Comparison of ENCODE assay signal across 8 cellular contexts in the genomic region with DNA sequence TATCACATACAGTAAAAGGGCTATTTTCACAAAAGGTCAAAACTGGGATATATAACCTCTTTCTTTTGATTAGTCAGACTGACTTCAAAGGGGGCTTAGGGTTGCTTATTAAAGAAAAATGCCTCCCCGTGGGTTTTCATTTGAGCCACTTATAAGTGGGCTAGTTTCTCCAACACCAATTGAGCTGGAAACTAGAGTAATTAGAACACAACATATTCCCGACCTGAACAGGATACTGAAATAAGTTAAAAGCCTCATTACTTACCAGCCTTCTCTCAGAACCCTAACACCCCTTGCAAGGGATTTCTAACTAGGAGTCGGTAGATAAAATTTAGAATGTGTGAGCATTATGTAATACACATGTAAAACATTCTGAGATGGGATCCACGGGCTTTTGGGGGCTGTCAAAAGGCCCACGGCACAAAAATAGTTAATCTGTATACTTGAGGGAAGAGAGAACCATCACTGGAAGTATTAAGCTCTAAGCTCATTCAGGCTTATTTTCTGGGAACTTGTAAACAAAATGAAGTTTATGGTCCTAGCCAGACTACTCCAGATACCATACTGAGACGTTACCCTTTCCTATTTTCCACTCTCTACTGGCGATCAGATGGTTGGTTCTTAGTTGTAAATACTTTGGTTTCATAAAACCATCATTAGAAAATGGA. TPM values are rescaled to one million over a fixed set of nuclear protein-coding genes. Genes with fewer than 3 reads are reported as not detected.
DNase-seq lines count a peak whose midpoint lies in the region; ATAC-seq, FAIRE-seq and TF ChIP-seq lines count a peak whose summit lies in the region.

No MANE protein-coding gene starts in this region.

- H3K9me3 Mint-ChIP-seq in astrocyte (ENCODE audit: unreplicated experiment) = no peaks in the 10 kb centered on the region

- no peaks in the 10 kb centered on the region for H3K27me3 Mint-ChIP-seq in astrocyte (ENCODE audit: low read depth, unreplicated experiment)

- no peaks in the 10 kb centered on the region for H3K9me3 ChIP-seq in left ventricle myocardium inferior (replicated peaks)
- H3K9me3 ChIP-seq in astrocyte (ENCODE audit: insufficient read depth, low read depth, low read length) = no peaks in the 10 kb centered on the region
- H3K9me3 ChIP-seq in mesodermal cell (ENCODE audit: control insufficient read depth, low read length) = no peaks in the 10 kb centered on the region

- H3K4me3 Mint-ChIP-seq in astrocyte (ENCODE audit: unreplicated experiment) = peak overlapping the region; percentile 88

- peak overlapping the region; percentile 86 for H3K4me2 ChIP-seq in astrocyte (ENCODE audit: low read length)

- no peak for DNase-seq in left ventricle myocardium inferior
- no peak for DNase-seq in Right ventricle myocardium inferior (ENCODE audit: missing footprints)
- no peak for DNase-seq in astrocyte (ENCODE audit: low read depth)
- DNase-seq in activated gamma-delta T cell treated with Interleukin-2 at 50 U/mL for 16 hours = no peak
- no peak for DNase-seq in GF-D8 (lab: John Stamatoyannopoulos, UW)
- no peak for DNase-seq in effector CD4-positive, alpha-beta T cell
- DNase-seq in NOMO-1 (lab: John Stamatoyannopoulos, UW; ENCODE audit: unreplicated experiment in 2 of 2) = no peak

- peaks cover 36% of the 10 kb centered on the region for H3K79me2 ChIP-seq in astrocyte (ENCODE audit: insufficient read depth, low read length)

- H3K4me3 ChIP-seq in left ventricle myocardium inferior (peak overlapping the region; percentile 73), astrocyte (ENCODE audit: insufficient read depth, low read depth, low read length) (peak overlapping the region; percentile 69), mesodermal cell (ENCODE audit: extremely low read depth, insufficient read depth, low read length, poor library complexity, severe bottlenecking) (peak overlapping the region; percentile 39)

- H3K36me3 ChIP-seq in left ventricle myocardium inferior (no peaks in the 10 kb centered on the region), astrocyte (ENCODE audit: insufficient read depth, low read length) (peaks cover 2% of the 10 kb centered on the region), mesodermal cell (ENCODE audit: control insufficient read depth, insufficient read depth, low read length) (peaks cover 24% of the 10 kb centered on the region)

- H3K9ac ChIP-seq in astrocyte (ENCODE audit: low read length) = peak overlapping the region; percentile 95

- H4K20me1 ChIP-seq in astrocyte (ENCODE audit: insufficient read depth, low read length) = peaks cover 28% of the 10 kb centered on the region

- H3K27ac ChIP-seq in left ventricle myocardium inferior (replicated peaks) (peak overlapping the region; percentile 98), astrocyte (ENCODE audit: low read depth, low read length) (peak overlapping the region; percentile 98), mesodermal cell (ENCODE audit: low read depth, low read length, severe bottlenecking) (peak overlapping the region; percentile 96)

- no peak for TF ChIP-seq CTCF in left ventricle myocardium inferior (IDR thresholded peaks at IDR 0.05; ENCODE audit: borderline replicate concordance)
- no peak for TF ChIP-seq CTCF in astrocyte (IDR thresholded peaks at IDR 0.05; ENCODE audit: insufficient read depth, low read depth, low read length)

- ATAC-seq in Right ventricle myocardium inferior = no peak

- H3K36me3 Mint-ChIP-seq in astrocyte (ENCODE audit: low read depth, unreplicated experiment) = peaks cover 2% of the 10 kb centered on the region

- peaks cover 68% of the 10 kb centered on the region for H3K4me1 Mint-ChIP-seq in astrocyte (ENCODE audit: low read depth, unreplicated experiment)

- no peak overlapping the region for H2AFZ ChIP-seq in astrocyte (ENCODE audit: low read depth, low read length)

- no peak for FAIRE-seq in astrocyte (lab: Jason Lieb, UNC)

- H3K27me3 ChIP-seq in left ventricle myocardium inferior (ENCODE audit: low read depth) = no peaks in the 10 kb centered on the region
- no peaks in the 10 kb centered on the region for H3K27me3 ChIP-seq in astrocyte (ENCODE audit: insufficient read depth, low read length)

- peak overlapping the region; percentile 100 for H3K27ac Mint-ChIP-seq in astrocyte (ENCODE audit: unreplicated experiment)

- WGBS in mesodermal cell (ENCODE audit: insufficient coverage in 2 of 2), 2 experiments = 50 to 61% methylated on average over 3 to 4 of the region's 7 CpGs

- intact Hi-C loops in left ventricle myocardium inferior (cut with micrococcal nuclease) (loop anchor here (10.0 kb wide), 1 partner anchor 110 kb away; no protein-coding TSS in a partner anchor), Right ventricle myocardium inferior (cut with DNase I) (loop anchor here (1.0 kb wide), 2 partner anchors 30 to 404 kb away; a partner anchor contains a TSS)

- H3K4me1 ChIP-seq in left ventricle myocardium inferior (peaks cover 36% of the 10 kb centered on the region), astrocyte (ENCODE audit: insufficient read depth, low read length) (peaks cover 48% of the 10 kb centered on the region), mesodermal cell (ENCODE audit: control insufficient read depth, insufficient read depth, low read length, poor library complexity, severe bottlenecking) (peaks cover 45% of the 10 kb centered on the region)

RNA-seq across cellular contexts. Expression of a gene that starts 29.3 kb away (rescaled TPM):
- 40.2 TPM for total RNA-seq in left ventricle myocardium inferior
- 35.1 TPM for total RNA-seq in Right ventricle myocardium inferior
- 57.4 and 62.5 TPM in 2 replicates for total RNA-seq in astrocyte
- 44.2 TPM for polyA plus RNA-seq in mesodermal cell (2013, experiment 1 of 2)
- polyA plus RNA-seq in mesodermal cell (2013, experiment 2 of 2) = 43.7 TPM
